Comparison of ENCODE assay signal across 24 cellular contexts in genomic region chr15:58870451-58870850, GRCh38.
A peak's percentile ranks its signal among the peaks of the same experiment; 100 is the strongest.
DNase-seq lines count a peak whose midpoint lies in the region; TF ChIP-seq lines count a peak whose summit lies in the region.
"Had no signal": no experiment of that assay in that cellular context is flagged by ENCODE, and none has a peak within 500 bp of the region (broad histone marks: within the 10 kb centered on the region; RNA-seq: fewer than 3 reads in every experiment).

No MANE protein-coding gene starts in this region.

- POLR2A ChIA-PET in Caco-2 (lab: Charles Lee) = no interaction called here

- H3K27ac Mint-ChIP-seq in immature natural killer cell (no peak overlapping the region), Caco-2 (ENCODE audit: unreplicated experiment) (no peak overlapping the region)
- H3K27ac Mint-ChIP-seq: activated CD8-positive, alpha-beta T cell treated with anti-CD3 and anti-CD28 coated beads, Interleukin-2, amount 10 ng/mL, durations not matched to agents 7 days and 5 days; brain; CD8-positive, alpha-beta T cell; stimulated activated naive CD8-positive, alpha-beta T cell treated with anti-CD3 and anti-CD28 coated beads, Interleukin-15, amount 100 ng/mL, for 72 hours; T-helper 17 cell had no signal

- intact Hi-C loops in Caco-2 (cut with micrococcal nuclease; ENCODE audit: unreplicated experiment) = no loop called here

- no TSS peak for BruUV-seq in Caco-2 (replicated peaks; lab: Mats Ljungman, UMichigan)

- no peak overlapping the region for H3K4me3 Mint-ChIP-seq in immature natural killer cell
- no peak overlapping the region for H3K4me3 Mint-ChIP-seq in Caco-2 (ENCODE audit: unreplicated experiment)
- H3K4me3 Mint-ChIP-seq: activated CD8-positive, alpha-beta T cell treated with anti-CD3 and anti-CD28 coated beads, Interleukin-2, amount 10 ng/mL, durations not matched to agents 7 days and 5 days; brain; CD8-positive, alpha-beta T cell; neural crest cell; stimulated activated naive CD8-positive, alpha-beta T cell treated with anti-CD3 and anti-CD28 coated beads, Interleukin-15, amount 100 ng/mL, for 72 hours; T-helper 17 cell had no signal

- H3K9me3 Mint-ChIP-seq in immature natural killer cell = no peaks in the 10 kb centered on the region
- peaks cover 13% of the 10 kb centered on the region for H3K9me3 Mint-ChIP-seq in Caco-2 (ENCODE audit: unreplicated experiment)
- H3K9me3 Mint-ChIP-seq: CD8-positive, alpha-beta T cell; neural crest cell; stimulated activated naive CD8-positive, alpha-beta T cell treated with anti-CD3 and anti-CD28 coated beads, Interleukin-15, amount 100 ng/mL, for 72 hours had no signal

- no peaks in the 10 kb centered on the region for H3K36me3 ChIP-seq in Caco-2 (ENCODE audit: control insufficient read depth, insufficient read depth, low read length)
- H3K36me3 ChIP-seq: sigmoid colon, tibial artery had no signal

- CTCF ChIA-PET in Caco-2 (lab: Charles Lee) = no interaction called here

- TF ChIP-seq CTCF in NB4 (IDR thresholded peaks at IDR 0.05; ENCODE audit: low read depth, low read length) = no peak
- no peak for TF ChIP-seq CTCF in choroid plexus epithelial cell (conservative IDR thresholded peaks at IDR 0.05; ENCODE audit: low read depth, low read length)
- TF ChIP-seq CTCF in Caco-2 (IDR thresholded peaks at IDR 0.05; ENCODE audit: insufficient read depth in 1 of 2, low read depth in 1 of 2, low read length in 1 of 2, severe bottlenecking in 1 of 2, unreplicated experiment in 1 of 2) = no peak

- H3K4me3 ChIP-seq in NB4 (ENCODE audit: low read depth, low read length) = no peak overlapping the region
- H3K4me3 ChIP-seq in choroid plexus epithelial cell (ENCODE audit: low read depth, low read length) = no peak overlapping the region
- H3K4me3 ChIP-seq in Caco-2 (ENCODE audit: low read depth, low read length) = no peak overlapping the region
- H3K4me3 ChIP-seq: GM12878, sigmoid colon, SK-N-MC, tibial artery had no signal

- H3K27me3 Mint-ChIP-seq in immature natural killer cell (ENCODE audit: low read depth in 3 of 3) (peaks cover 0 to 3% (median 0%) of the 10 kb centered on the region in 3 donors), Caco-2 (ENCODE audit: insufficient read depth, unreplicated experiment) (no peaks in the 10 kb centered on the region)
- H3K27me3 Mint-ChIP-seq: brain; stimulated activated naive CD8-positive, alpha-beta T cell treated with anti-CD3 and anti-CD28 coated beads, Interleukin-15, amount 100 ng/mL, for 72 hours; T-helper 17 cell had no signal

- H3K4me1 Mint-ChIP-seq in immature natural killer cell = no peaks in the 10 kb centered on the region
- H3K4me1 Mint-ChIP-seq in Caco-2 (ENCODE audit: low read depth, unreplicated experiment) = peaks cover 9% of the 10 kb centered on the region
- H3K4me1 Mint-ChIP-seq: brain; stimulated activated naive CD8-positive, alpha-beta T cell treated with anti-CD3 and anti-CD28 coated beads, Interleukin-15, amount 100 ng/mL, for 72 hours had no signal

- H3K9me3 ChIP-seq in Caco-2 = no peaks in the 10 kb centered on the region
- H3K9me3 ChIP-seq: sigmoid colon, tibial artery had no signal

- H3K27me3 ChIP-seq in Caco-2 (replicated peaks; ENCODE audit: control insufficient read depth, insufficient read depth, low read length) = no peaks in the 10 kb centered on the region
- H3K27me3 ChIP-seq: sigmoid colon, tibial artery had no signal

- H3K4me1 ChIP-seq in Caco-2 = no peaks in the 10 kb centered on the region
- H3K4me1 ChIP-seq: sigmoid colon, tibial artery had no signal

- DNase-seq in HCEC 1CT = peak; percentile 63
- peak; percentile 65 for DNase-seq in NB4 (ENCODE audit: low read depth)
- DNase-seq in choroid plexus epithelial cell (ENCODE audit: low read depth) = peak; percentile 53
- DNase-seq in stromal cell of bone marrow (ENCODE audit: low read depth) = peak; percentile 35
- no peak for DNase-seq in immature natural killer cell
- DNase-seq in kidney tubule cell (ENCODE audit: low spot score) = no peak
- DNase-seq in Caco-2 = no peak
- DNase-seq: activated CD8-positive, alpha-beta T cell treated with anti-CD3 and anti-CD28 coated beads, Interleukin-2, amount 10 ng/mL, durations not matched to agents 7 days and 5 days; activated effector memory CD4-positive, alpha-beta T cell treated with anti-CD3 and anti-CD28 coated beads, Interleukin-2, amount 50 U/mL, for 16 hours; CD8-positive, alpha-beta T cell; DMS79; effector memory CD4-positive, alpha-beta T cell; glutamatergic neuron; NCI-H1694 treated with DMSO at 0.1 percent for 48 hours; NCI-H2171 treated with DMSO at 0.1 percent for 48 hours; NCI-H524 treated with DMSO at 0.1 percent for 48 hours; sigmoid colon; stimulated activated naive CD8-positive, alpha-beta T cell treated with anti-CD3 and anti-CD28 coated beads, Interleukin-15, amount 100 ng/mL, for 72 hours; T-helper 17 cell; tibial artery had no signal

- no peak for TF ChIP-seq POLR2A in NB4 (IDR thresholded peaks at IDR 0.05; ENCODE audit: extremely low read depth, insufficient read length)

- H3K36me3 Mint-ChIP-seq in immature natural killer cell (peaks cover 0 to 7% (median 0%) of the 10 kb centered on the region in 3 donors), Caco-2 (ENCODE audit: insufficient read depth, unreplicated experiment) (peaks cover 12% of the 10 kb centered on the region)
- H3K36me3 Mint-ChIP-seq: CD8-positive, alpha-beta T cell had no signal

Comparison
In these comparisons a context has a peak if more than half of its experiments do, and no peak if none do; other contexts are left out.
1. DNase-seq: peak in HCEC 1CT (single experiment), NB4 (single experiment), choroid plexus epithelial cell (single experiment) and stromal cell of bone marrow (single experiment); none in immature natural killer cell (0 of 3), kidney tubule cell (single experiment) and Caco-2 (0 of 2).